Comparison of ENCODE assay signal across 7 cellular contexts in the genomic region with DNA sequence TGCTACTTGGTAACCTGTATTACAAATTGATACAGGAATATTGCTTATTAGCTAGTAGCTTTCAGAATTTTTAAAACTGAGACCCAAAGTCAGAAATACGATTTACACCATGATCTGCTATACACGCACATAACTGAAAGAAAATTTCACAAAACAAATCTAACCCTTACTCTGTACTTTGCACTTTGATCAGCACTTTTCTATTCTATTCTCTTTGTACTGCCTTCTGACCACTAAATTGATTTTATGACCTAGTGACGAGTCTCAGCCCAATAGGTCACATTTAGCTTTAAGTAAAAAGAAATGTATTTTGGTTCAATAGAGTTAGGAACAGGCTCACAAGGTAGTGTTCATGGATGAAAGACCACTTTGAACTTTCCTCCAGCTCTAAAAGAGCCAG.
"Had no signal": no experiment of that assay in that cellular context is flagged by ENCODE, and none has a peak within 500 bp of the region (broad histone marks: within the 10 kb centered on the region; RNA-seq: fewer than 3 reads in every experiment).

No MANE protein-coding gene starts in this region.

- H3K36me3 ChIP-seq: HAP-1 had no signal

- ATAC-seq: HCT116 had no signal

- H3K27ac ChIP-seq: GM23248 had no signal

- H2AFZ ChIP-seq: GM23248 had no signal

- H3K4me1 ChIP-seq: HAP-1 had no signal

- H3K9me3 ChIP-seq: HAP-1 had no signal

- H3K4me3 ChIP-seq: GM23248, HAP-1 had no signal

- FAIRE-seq: HTR-8/SVneo had no signal

- DNase-seq: GOT3, H7, KBM-7 had no signal

- H3K9ac ChIP-seq: GM23248 had no signal
